ENCODE assay signal across 8 cellular contexts in the genomic region with DNA sequence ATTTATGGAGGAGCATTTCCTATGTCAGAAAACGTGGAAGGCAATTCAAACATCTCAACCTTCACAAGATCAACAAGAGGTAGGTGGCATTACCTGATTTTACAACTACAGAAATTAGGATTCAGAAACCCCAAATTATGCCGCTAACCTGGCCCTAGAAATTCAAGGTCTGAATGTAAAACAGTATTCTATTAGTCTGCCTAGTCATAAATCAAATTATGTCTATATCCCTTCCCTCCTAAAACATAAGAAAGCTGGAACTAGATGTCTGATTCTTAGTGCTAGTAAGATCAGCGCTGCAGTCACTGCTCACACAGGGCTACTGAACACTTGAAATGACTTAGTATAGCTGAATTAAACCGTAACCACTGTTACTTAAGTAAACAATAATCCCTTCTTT. TPM values are rescaled to one million over a fixed set of nuclear protein-coding genes. Genes with fewer than 3 reads are reported as not detected.
DNase-seq lines count a peak whose midpoint lies in the region; ATAC-seq, FAIRE-seq and TF ChIP-seq lines count a peak whose summit lies in the region.

No MANE protein-coding gene starts in this region.

- H3K27ac ChIP-seq in HCT116 (ENCODE audit: low read depth, low read length) (no peak overlapping the region), SK-N-MC (peak overlapping the region; percentile 36; the same call in 1 of the 2 replicates), sigmoid colon (peak overlapping the region in 3 of 4 donors; percentile 88 to 92 (median 91))

- no peak overlapping the region for H2AFZ ChIP-seq in HCT116 (ENCODE audit: low read depth, low read length, poor library complexity, severe bottlenecking)

- TF ChIP-seq POLR2A in HCT116 (IDR thresholded peaks at IDR 0.05; ENCODE audit: borderline replicate concordance, extremely low read depth, insufficient read depth, insufficient read length) (no peak), sigmoid colon (IDR thresholded peaks at IDR 0.05) (no peak), GM12891 (IDR thresholded peaks at IDR 0.05; ENCODE audit: low read depth, low read length) (no peak)

- BruUV-seq in HCT116 (replicated peaks; lab: Mats Ljungman, UMichigan), result no TSS peak

- peaks cover 10 to 18% of the 10 kb centered on the region in 2 experiments; a peak in 3 of 4 replicates for H3K4me1 ChIP-seq in HCT116 (ENCODE audit: control insufficient read depth in 1 of 2, insufficient read depth in 2 of 2, low read length in 2 of 2)
- H3K4me1 ChIP-seq in sigmoid colon, result peaks cover 0 to 44% (median 35%) of the 10 kb centered on the region in 4 donors

- no peak for FAIRE-seq in GM12891 (lab: Jason Lieb, UNC)

- H3K9me2 ChIP-seq in HCT116 (ENCODE audit: insufficient read depth), result no peaks in the 10 kb centered on the region

- TF ChIP-seq CTCF in HCT116 (IDR thresholded peaks at IDR 0.05 in 2 of 3, conservative IDR thresholded peaks at IDR 0.05 in 1 of 3; ENCODE audit: borderline replicate concordance in 1 of 3, insufficient read depth in 1 of 3, low read depth in 2 of 3, low read length in 2 of 3) (no peak), fibroblast of pulmonary artery (IDR thresholded peaks at IDR 0.05; ENCODE audit: low read length, missing control alignments) (no peak), sigmoid colon (IDR thresholded peaks at IDR 0.05) (no peak)

- no peak for ATAC-seq in HCT116
- no peak for ATAC-seq in GM18873 (IDR thresholded peaks at IDR 0.05; ENCODE audit: low FRiP score, unreplicated experiment)
- ATAC-seq in HG03039 (IDR thresholded peaks at IDR 0.05; ENCODE audit: unreplicated experiment), result no peak

- POLR2A ChIA-PET in HCT116 (lab: Charles Lee), result no interaction called here

- RAD21 ChIA-PET in HCT116 (lab: Charles Lee; ENCODE audit: low non-redundant PET in 1 of 2, low total read pairs in 2 of 2, uncharacterized antibody in 2 of 2, unreplicated experiment in 2 of 2), result no interaction called here

- peak overlapping the region; percentile 95 to 98 for H3K4me3 ChIP-seq in HCT116 (replicated peaks in 1 of 2; ENCODE audit: low read depth in 1 of 2, low read length in 2 of 2)
- peak overlapping the region; percentile 100 for H3K4me3 ChIP-seq in SK-N-MC
- H3K4me3 ChIP-seq in fibroblast of pulmonary artery (replicated peaks; ENCODE audit: low read depth, low read length), result peak overlapping the region; percentile 82
- H3K4me3 ChIP-seq in sigmoid colon, result peak overlapping the region; percentile 78 to 94 (median 81)

- no peak for TF ChIP-seq RAD21 in HCT116 (IDR thresholded peaks at IDR 0.05; ENCODE audit: low read depth)

- H3K36me3 ChIP-seq in HCT116 (ENCODE audit: control insufficient read depth in 1 of 2, insufficient read depth in 2 of 2, low read length in 2 of 2), result peaks cover 6 to 37% of the 10 kb centered on the region in 2 experiments; a peak in 3 of 4 replicates
- peaks cover 53% of the 10 kb centered on the region for H3K36me3 ChIP-seq in SK-N-MC (ENCODE audit: insufficient read depth, low read length)
- peaks cover 0 to 18% (median 0%) of the 10 kb centered on the region in 4 donors for H3K36me3 ChIP-seq in sigmoid colon

- peak overlapping the region; percentile 80 for H3K4me2 ChIP-seq in HCT116 (ENCODE audit: low read length)

- intact Hi-C loops in HCT116 (cut with micrococcal nuclease) (no loop called here), sigmoid colon (cut with DNase I) (no loop called here)

- DNase-seq in HCT116 (ENCODE audit: low read depth, low spot score) (no peak), SK-N-MC (ENCODE audit: low read depth, low spot score) (no peak), fibroblast of pulmonary artery (ENCODE audit: low read depth) (no peak), sigmoid colon (no peak), NCI-H446 treated with DMSO at 0.1 percent for 48 hours (lab: John Stamatoyannopoulos, UW) (no peak), GM12891 (ENCODE audit: insufficient read length, low spot score) (no peak)

- H3K9me3 ChIP-seq in HCT116 (ENCODE audit: control insufficient read depth in 1 of 2, insufficient read depth in 1 of 2, low read depth in 1 of 2, low read length in 2 of 2) (no peaks in the 10 kb centered on the region), SK-N-MC (ENCODE audit: low read depth, low read length) (no peaks in the 10 kb centered on the region), sigmoid colon (no peaks in the 10 kb centered on the region)

- H3K9ac ChIP-seq in HCT116 (ENCODE audit: low read length) (peak overlapping the region; percentile 97), SK-N-MC (ENCODE audit: insufficient read length) (peak overlapping the region; percentile 99)

- H3K27me3 ChIP-seq in HCT116 (ENCODE audit: insufficient read depth, low read length) (no peaks in the 10 kb centered on the region), sigmoid colon (no peaks in the 10 kb centered on the region)

- peaks cover 44% of the 10 kb centered on the region; the same call in 1 of the 2 replicates for H4K20me1 ChIP-seq in HCT116 (ENCODE audit: insufficient read depth)

- peaks cover 64% of the 10 kb centered on the region for H3K79me2 ChIP-seq in HCT116 (ENCODE audit: insufficient read depth, low read length)

- 9 to 28% methylated on average over 4 of the region's 4 CpGs for WGBS in sigmoid colon, 2 donors

- TF ChIP-seq EP300 in sigmoid colon (IDR thresholded peaks at IDR 0.05), result no peak

- CTCF ChIA-PET in HCT116 (lab: Charles Lee), result no interaction called here

TF ChIP-seq in HCT116, 20 proteins besides CTCF, POLR2A, EP300 and RAD21:
- no peak for TF ChIP-seq CEBPB (IDR thresholded peaks at IDR 0.05; ENCODE audit: low read depth)
- TF ChIP-seq, protein P1, sequence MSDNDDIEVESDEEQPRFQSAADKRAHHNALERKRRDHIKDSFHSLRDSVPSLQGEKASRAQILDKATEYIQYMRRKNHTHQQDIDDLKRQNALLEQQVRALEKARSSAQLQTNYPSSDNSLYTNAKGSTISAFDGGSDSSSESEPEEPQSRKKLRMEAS (IDR thresholded peaks at IDR 0.05), result peak; percentile 16; the same call in 1 of the 2 replicates
- no peak for TF ChIP-seq JUND (IDR thresholded peaks at IDR 0.05)
- no peak for TF ChIP-seq ZNF274 (IDR thresholded peaks at IDR 0.05; ENCODE audit: low read depth, low read length)
- no peak for TF ChIP-seq SP1 (IDR thresholded peaks at IDR 0.05; ENCODE audit: low read depth)
- TF ChIP-seq SIN3A (IDR thresholded peaks at IDR 0.05; ENCODE audit: low read depth), result no peak
- no peak for TF ChIP-seq SRF (IDR thresholded peaks at IDR 0.05; ENCODE audit: low read depth)

TF ChIP-seq in GM12891, 5 proteins besides CTCF, POLR2A, EP300 and RAD21:
- TF ChIP-seq SPI1 (IDR thresholded peaks at IDR 0.05; ENCODE audit: low read depth, low read length) (no peak), POU2F2 (IDR thresholded peaks at IDR 0.05; ENCODE audit: low read depth, low read length) (no peak), PAX5 (IDR thresholded peaks at IDR 0.05; ENCODE audit: insufficient read depth, low read length, severe bottlenecking) (no peak), POLR2AphosphoS5 (IDR thresholded peaks at IDR 0.05; ENCODE audit: low read depth, low read length) (no peak), TAF1 (IDR thresholded peaks at IDR 0.05; ENCODE audit: low read depth, low read length) (no peak)

RNA-seq across cellular contexts. Expression of a gene that starts 1.4 kb away (rescaled TPM):
- total RNA-seq in HCT116 (2021; ENCODE audit: unreplicated experiment) (184 TPM), sigmoid colon (100 to 1,000 TPM in 2 of 4 donors, 10 to 100 TPM in 2; 72.0 to 128 (median 112) TPM)
- polyA plus RNA-seq in HCT116 (2012), result 165 and 166 TPM in 2 replicates
- polyA plus RNA-seq in sigmoid colon, result 10 to 100 TPM; 49.0 to 79.3 (median 68.5) TPM
- 88.5 TPM for polyA plus RNA-seq in GM12891 (2012; ENCODE audit: low read depth, missing spikeins)

RNA-seq across cellular contexts. Expression of a gene that starts 33.8 kb away (rescaled TPM):
- total RNA-seq in HCT116 (2021; ENCODE audit: unreplicated experiment) (82.0 TPM), sigmoid colon (10 to 100 TPM; 46.4 to 83.9 (median 51.8) TPM)
- 41.7 and 46.7 TPM in 2 replicates for polyA plus RNA-seq in HCT116 (2012)
- 10 to 100 TPM; 48.8 to 56.1 (median 55.3) TPM for polyA plus RNA-seq in sigmoid colon
- polyA plus RNA-seq in GM12891 (2012; ENCODE audit: low read depth, missing spikeins), result 116 TPM
